ENCODE assay signal across 11 cellular contexts in genomic region chr2:29110916-29111315, GRCh38. TPM values are rescaled to one million over a fixed set of nuclear protein-coding genes. Genes with fewer than 3 reads are reported as not detected.
DNase-seq lines count a peak whose midpoint lies in the region; ATAC-seq and TF ChIP-seq lines count a peak whose summit lies in the region.
"Had no signal": no experiment of that assay in that cellular context is flagged by ENCODE, and none has a peak within 500 bp of the region (broad histone marks: within the 10 kb centered on the region; RNA-seq: fewer than 3 reads in every experiment).

No MANE protein-coding gene starts in this region.

- TF ChIP-seq CTCF in astrocyte of the spinal cord (IDR thresholded peaks at IDR 0.05; ENCODE audit: low read depth, low read length), result no peak

- H3K4me3 Mint-ChIP-seq in activated T-helper 2 cell treated with anti-CD3 and anti-CD28 coated beads, Interferon-gamma antibody, Interleukin-2, Interleukin-4, amounts not matched to agents 10 μg/mL and 5 μg/mL and 100 μg/mL, durations not matched to agents 14 hours and 24 hours and 36 hours (ENCODE audit: low read depth), result no peak overlapping the region

- H3K36me3 Mint-ChIP-seq in activated T-helper 2 cell treated with anti-CD3 and anti-CD28 coated beads, Interferon-gamma antibody, Interleukin-2, Interleukin-4, amounts not matched to agents 10 μg/mL and 5 μg/mL and 100 μg/mL, durations not matched to agents 14 hours and 24 hours and 36 hours (ENCODE audit: low read depth), result peaks cover under 1% of the 10 kb centered on the region

- H3K4me3 ChIP-seq in astrocyte of the spinal cord (ENCODE audit: low read depth, low read length), result no peak overlapping the region

- ATAC-seq in GM19035 (IDR thresholded peaks at IDR 0.05; ENCODE audit: unreplicated experiment) (peak; percentile 46), HG03066 (IDR thresholded peaks at IDR 0.05; ENCODE audit: low read depth, unreplicated experiment) (peak; percentile 48), HG03521 (IDR thresholded peaks at IDR 0.05; ENCODE audit: unreplicated experiment) (no peak)
- ATAC-seq: left cardiac atrium had no signal

- H3K4me1 Mint-ChIP-seq in activated T-helper 2 cell treated with anti-CD3 and anti-CD28 coated beads, Interferon-gamma antibody, Interleukin-2, Interleukin-4, amounts not matched to agents 10 μg/mL and 5 μg/mL and 100 μg/mL, durations not matched to agents 14 hours and 24 hours and 36 hours (ENCODE audit: low read depth), result peaks cover 17% of the 10 kb centered on the region

- in situ Hi-C loops in astrocyte of the spinal cord (cut with HindIII; ENCODE audit: low sequenced_read_pairs), result no loop called here

- DNase-seq in DMS53 treated with DMSO at 0.1 percent for 48 hours (lab: John Stamatoyannopoulos, UW; ENCODE audit: unreplicated experiment) (peak; percentile 77), astrocyte of the spinal cord (ENCODE audit: low read depth, low spot score) (peak; percentile 24), dermis blood vessel endothelial cell (no peak), iPS-NIHi7 (ENCODE audit: extremely low spot score) (no peak)
- DNase-seq in activated T-helper 2 cell treated with anti-CD3 and anti-CD28 coated beads, Interferon-gamma antibody, Interleukin-2, Interleukin-4, amounts not matched to agents 10 μg/mL and 5 μg/mL and 100 μg/mL, durations not matched to agents 14 hours and 24 hours and 36 hours (ENCODE audit: low spot score), result no peak
- DNase-seq: left cardiac atrium, posterior cingulate gyrus had no signal

- H3K9me3 Mint-ChIP-seq in activated T-helper 2 cell treated with anti-CD3 and anti-CD28 coated beads, Interferon-gamma antibody, Interleukin-2, Interleukin-4, amounts not matched to agents 10 μg/mL and 5 μg/mL and 100 μg/mL, durations not matched to agents 14 hours and 24 hours and 36 hours, result no peaks in the 10 kb centered on the region
- H3K9me3 Mint-ChIP-seq: CD4-positive, CD25-positive, alpha-beta regulatory T cell had no signal

- intact Hi-C loops in activated T-helper 2 cell treated with anti-CD3 and anti-CD28 coated beads, Interferon-gamma antibody, Interleukin-2, Interleukin-4, amounts not matched to agents 10 μg/mL and 5 μg/mL and 100 μg/mL, durations not matched to agents 14 hours and 24 hours and 36 hours (cut with micrococcal nuclease), result loop anchor here (2.0 to 10.0 kb wide), 2 partner anchors 94 to 216 kb away; partner anchors contain the start of gene WDR43

- H3K27ac Mint-ChIP-seq in activated T-helper 2 cell treated with anti-CD3 and anti-CD28 coated beads, Interferon-gamma antibody, Interleukin-2, Interleukin-4, amounts not matched to agents 10 μg/mL and 5 μg/mL and 100 μg/mL, durations not matched to agents 14 hours and 24 hours and 36 hours, result no peak overlapping the region
- H3K27ac Mint-ChIP-seq: CD4-positive, CD25-positive, alpha-beta regulatory T cell had no signal

- H3K27me3 Mint-ChIP-seq in activated T-helper 2 cell treated with anti-CD3 and anti-CD28 coated beads, Interferon-gamma antibody, Interleukin-2, Interleukin-4, amounts not matched to agents 10 μg/mL and 5 μg/mL and 100 μg/mL, durations not matched to agents 14 hours and 24 hours and 36 hours (ENCODE audit: low read depth), result peaks cover 4% of the 10 kb centered on the region

RNA-seq across cellular contexts. Expression of gene CLIP4, which starts 4.3 kb away (rescaled TPM):
- total RNA-seq in activated T-helper 2 cell treated with anti-CD3 and anti-CD28 coated beads, Interferon-gamma antibody, Interleukin-2, Interleukin-4, amounts not matched to agents 10 μg/mL and 5 μg/mL and 100 μg/mL, durations not matched to agents 14 hours and 24 hours and 36 hours, result 21.5 and 21.8 TPM in 2 replicates
- total RNA-seq in dermis blood vessel endothelial cell, result 9.5 and 12.3 TPM in 2 replicates

RNA-seq across cellular contexts. Expression of gene PCARE, which starts 36.6 kb away (rescaled TPM):
- not detected in 2 replicates for total RNA-seq in activated T-helper 2 cell treated with anti-CD3 and anti-CD28 coated beads, Interferon-gamma antibody, Interleukin-2, Interleukin-4, amounts not matched to agents 10 μg/mL and 5 μg/mL and 100 μg/mL, durations not matched to agents 14 hours and 24 hours and 36 hours
- under 0.01 TPM in 1 of 2 replicates, not detected in the other for total RNA-seq in dermis blood vessel endothelial cell
- total RNA-seq: CD4-positive, CD25-positive, alpha-beta regulatory T cell had no signal

Comparison
In these comparisons a context has a peak if more than half of its experiments do, and no peak if none do; other contexts are left out.
1. DNase-seq: peak in DMS53 treated with DMSO at 0.1 percent for 48 hours (single experiment) and astrocyte of the spinal cord (single experiment); none in activated T-helper 2 cell treated with anti-CD3 and anti-CD28 coated beads, Interferon-gamma antibody, Interleukin-2, Interleukin-4, amounts not matched to agents 10 μg/mL and 5 μg/mL and 100 μg/mL, durations not matched to agents 14 hours and 24 hours and 36 hours (single experiment), dermis blood vessel endothelial cell (single experiment) and iPS-NIHi7 (single experiment).